Comparison of ENCODE assay signal across 24 cellular contexts in the genomic region with DNA sequence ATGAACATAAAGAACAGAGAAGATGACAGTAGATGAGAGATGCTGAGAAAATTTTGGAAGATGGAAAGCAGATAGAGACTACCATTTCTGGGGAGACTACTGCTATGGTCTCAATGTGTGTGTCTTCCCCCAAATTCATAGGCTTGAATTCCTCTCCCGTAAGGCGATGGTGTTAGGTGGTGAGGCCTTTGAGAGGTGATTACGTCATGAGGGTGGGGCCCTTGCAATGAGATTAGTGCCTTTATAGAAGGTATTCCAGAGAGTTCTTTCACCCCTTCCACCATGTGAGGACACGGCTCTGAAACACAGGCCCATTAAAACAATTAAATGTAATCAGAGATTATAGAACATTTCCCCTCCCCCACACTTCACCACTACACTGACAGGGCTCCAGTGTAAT. TPM values are rescaled to one million over a fixed set of nuclear protein-coding genes. Genes with fewer than 3 reads are reported as not detected.
"Had no signal": no experiment of that assay in that cellular context is flagged by ENCODE, and none has a peak within 500 bp of the region (broad histone marks: within the 10 kb centered on the region; RNA-seq: fewer than 3 reads in every experiment).

No MANE protein-coding gene starts in this region.

- H3K27me3 ChIP-seq: breast epithelium, esophagus squamous epithelium, gastrocnemius medialis, neural progenitor cell, sigmoid colon, upper lobe of right lung had no signal

- H3K36me3 ChIP-seq: breast epithelium, esophagus squamous epithelium, gastrocnemius medialis, neural progenitor cell, sigmoid colon, upper lobe of right lung had no signal

- DNase-seq: activated CD4-positive, alpha-beta T cell treated with anti-CD3 and anti-CD28 coated beads, Interleukin-2, amount 10 ng/mL, durations not matched to agents 24 days and 14 days; activated CD8-positive, alpha-beta memory T cell treated with anti-CD3 and anti-CD28 coated beads, Interleukin-2, amount 50 U/mL, for 48 hours; activated T-cell treated with anti-CD3 and anti-CD28 coated beads, Interleukin-2, amount 50 U/mL, for 72 hours; amniotic stem cell; effector memory CD4-positive, alpha-beta T cell; esophagus squamous epithelium; gastrocnemius medialis; islet precursor cell; left cardiac atrium; mesenchymal stem cell; posterior cingulate gyrus; sigmoid colon; stimulated activated CD4-positive, alpha-beta T cell treated with anti-CD3 and anti-CD28 coated beads, Interleukin-15, amount 100 ng/mL, for 24 hours; stimulated activated naive CD4-positive, alpha-beta T cell; SW 1271; T-helper 2 cell had no signal

- H3K27ac ChIP-seq: breast epithelium, esophagus squamous epithelium, gastrocnemius medialis, neural progenitor cell, sigmoid colon, SK-N-MC, upper lobe of right lung had no signal

- H3K9me3 ChIP-seq: upper lobe of right lung had no signal

- H3K4me1 ChIP-seq: breast epithelium, esophagus squamous epithelium, gastrocnemius medialis, neural progenitor cell, sigmoid colon, upper lobe of right lung had no signal

- H3K27me3 Mint-ChIP-seq: activated CD4-positive, alpha-beta T cell treated with anti-CD3 and anti-CD28 coated beads, Interleukin-2, amount 10 ng/mL, durations not matched to agents 24 days and 14 days; activated naive CD4-positive, alpha-beta T cell treated with anti-CD3 and anti-CD28 coated beads, Interleukin-2, amount 50 U/mL, for 24 hours; central memory CD8-positive, alpha-beta T cell had no signal

- H3K4me3 Mint-ChIP-seq: activated CD4-positive, alpha-beta T cell treated with anti-CD3 and anti-CD28 coated beads, Interleukin-2, amount 10 ng/mL, durations not matched to agents 24 days and 14 days; central memory CD8-positive, alpha-beta T cell; neural progenitor cell had no signal

- H3K36me3 Mint-ChIP-seq: neural progenitor cell had no signal

- ATAC-seq: activated T-cell treated with anti-CD3 and anti-CD28 coated beads, Interleukin-2, amount 50 U/mL, for 72 hours; gastrocnemius medialis; left cardiac atrium; upper lobe of right lung had no signal

- H3K27ac Mint-ChIP-seq: activated CD4-positive, alpha-beta T cell treated with anti-CD3 and anti-CD28 coated beads, Interleukin-2, amount 10 ng/mL, durations not matched to agents 24 days and 14 days; neural progenitor cell had no signal

- H3K4me1 Mint-ChIP-seq: neural progenitor cell had no signal

- H3K4me3 ChIP-seq: breast epithelium, esophagus squamous epithelium, gastrocnemius medialis, neural progenitor cell, sigmoid colon, SK-N-MC, smooth muscle cell, upper lobe of right lung had no signal

RNA-seq across cellular contexts. Expression of gene CARD11, which starts 23.9 kb away (rescaled TPM):
- total RNA-seq: myocyte had no signal
